ENCODE assay signal across 14 cellular contexts in genomic region chr7:36599645-36600313, GRCh38.
DNase-seq lines count a peak whose midpoint lies in the region; ATAC-seq and TF ChIP-seq lines count a peak whose summit lies in the region.
"Had no signal": no experiment of that assay in that cellular context is flagged by ENCODE, and none has a peak within 500 bp of the region (broad histone marks: within the 10 kb centered on the region; RNA-seq: fewer than 3 reads in every experiment).

No MANE protein-coding gene starts in this region.

- POLR2A ChIA-PET in activated naive CD8-positive, alpha-beta T cell treated with anti-CD3 and anti-CD28 coated beads, Interleukin-2, amount 10 ng/mL, durations not matched to agents 7 days and 5 days (lab: Charles Lee) = no interaction called here

- no peak overlapping the region for H3K4me3 Mint-ChIP-seq in activated naive CD8-positive, alpha-beta T cell
- H3K4me3 Mint-ChIP-seq in activated naive CD8-positive, alpha-beta T cell treated with anti-CD3 and anti-CD28 coated beads, Interleukin-2, amount 50 U/mL, for 24 hours = no peak overlapping the region
- no peak overlapping the region for H3K4me3 Mint-ChIP-seq in activated naive CD8-positive, alpha-beta T cell treated with anti-CD3 and anti-CD28 coated beads, Interleukin-2, amount 10 ng/mL, durations not matched to agents 7 days and 5 days
- H3K4me3 Mint-ChIP-seq: CD4-positive, alpha-beta T cell had no signal

- peak overlapping the region in 7 of 8 donors; percentile 17 to 91 (median 81) for H3K27ac ChIP-seq in spleen

- peaks cover 60% of the 10 kb centered on the region for H3K4me1 Mint-ChIP-seq in activated naive CD8-positive, alpha-beta T cell (ENCODE audit: low read depth)
- H3K4me1 Mint-ChIP-seq in activated naive CD8-positive, alpha-beta T cell treated with anti-CD3 and anti-CD28 coated beads, Interleukin-2, amount 50 U/mL, for 24 hours = peaks cover 52% of the 10 kb centered on the region
- H3K4me1 Mint-ChIP-seq in activated naive CD8-positive, alpha-beta T cell treated with anti-CD3 and anti-CD28 coated beads, Interleukin-2, amount 10 ng/mL, durations not matched to agents 7 days and 5 days = peaks cover 36% of the 10 kb centered on the region

- H3K36me3 Mint-ChIP-seq in activated naive CD8-positive, alpha-beta T cell = peaks cover 3% of the 10 kb centered on the region
- H3K36me3 Mint-ChIP-seq in activated naive CD8-positive, alpha-beta T cell treated with anti-CD3 and anti-CD28 coated beads, Interleukin-2, amount 50 U/mL, for 24 hours (ENCODE audit: low read depth) = no peaks in the 10 kb centered on the region
- peaks cover 6% of the 10 kb centered on the region for H3K36me3 Mint-ChIP-seq in activated naive CD8-positive, alpha-beta T cell treated with anti-CD3 and anti-CD28 coated beads, Interleukin-2, amount 10 ng/mL, durations not matched to agents 7 days and 5 days

- 82 to 94% (median 89%) methylated on average over 10 of the region's 10 CpGs for WGBS in spleen, 5 donors

- no peak for ATAC-seq in activated naive CD8-positive, alpha-beta T cell treated with anti-CD3 and anti-CD28 coated beads, Interleukin-2, amount 50 U/mL, for 24 hours
- no peak for ATAC-seq in activated naive CD8-positive, alpha-beta T cell treated with anti-CD3 and anti-CD28 coated beads, Interleukin-2, amount 10 ng/mL, durations not matched to agents 7 days and 5 days (ENCODE audit: low read depth)
- no peak for ATAC-seq in HG03025 (IDR thresholded peaks at IDR 0.05; ENCODE audit: low FRiP score, unreplicated experiment)
- ATAC-seq: PC-3 had no signal

- intact Hi-C loops in spleen (cut with DNase I; ENCODE audit: low total_unique reads) = no loop called here

- no peaks in the 10 kb centered on the region for H3K27me3 Mint-ChIP-seq in activated naive CD8-positive, alpha-beta T cell
- no peaks in the 10 kb centered on the region for H3K27me3 Mint-ChIP-seq in activated naive CD8-positive, alpha-beta T cell treated with anti-CD3 and anti-CD28 coated beads, Interleukin-2, amount 50 U/mL, for 24 hours
- H3K27me3 Mint-ChIP-seq in activated naive CD8-positive, alpha-beta T cell treated with anti-CD3 and anti-CD28 coated beads, Interleukin-2, amount 10 ng/mL, durations not matched to agents 7 days and 5 days = no peaks in the 10 kb centered on the region
- H3K27me3 Mint-ChIP-seq: CD4-positive, alpha-beta T cell had no signal

- no peak for DNase-seq in activated naive CD8-positive, alpha-beta T cell treated with anti-CD3 and anti-CD28 coated beads, Interleukin-2, amount 50 U/mL, for 24 hours
- no peak for DNase-seq in activated naive CD8-positive, alpha-beta T cell treated with anti-CD3 and anti-CD28 coated beads, Interleukin-2, amount 10 ng/mL, durations not matched to agents 7 days and 5 days
- DNase-seq in islet precursor cell (peak; percentile 37), spleen (no peak), NCI-H1694 treated with DMSO at 0.1 percent for 48 hours (lab: John Stamatoyannopoulos, UW) (no peak), NCI-H1092 treated with DMSO at 0.1 percent for 48 hours (lab: John Stamatoyannopoulos, UW) (no peak)
- DNase-seq: ACHN; CD4-positive, alpha-beta T cell; KG1; NCI-H1092; NCI-H1694; PC-3 had no signal

- H3K9me3 ChIP-seq in spleen = no peaks in the 10 kb centered on the region

- no peak for TF ChIP-seq CTCF in spleen (IDR thresholded peaks at IDR 0.05 in 8 of 11, conservative IDR thresholded peaks at IDR 0.05 in 3 of 11)

- peak overlapping the region in 3 of 8 donors; percentile 17 to 42 (median 22) for H3K4me3 ChIP-seq in spleen

- no peak for TF ChIP-seq POLR2A in spleen (IDR thresholded peaks at IDR 0.05)

- peaks cover 0 to 46% (median 2%) of the 10 kb centered on the region in 6 donors for H3K36me3 ChIP-seq in spleen

- peaks cover 0 to 42% (median 3%) of the 10 kb centered on the region in 6 donors for H3K4me1 ChIP-seq in spleen

- H3K27ac Mint-ChIP-seq in activated naive CD8-positive, alpha-beta T cell = peak overlapping the region; percentile 79
- H3K27ac Mint-ChIP-seq in activated naive CD8-positive, alpha-beta T cell treated with anti-CD3 and anti-CD28 coated beads, Interleukin-2, amount 50 U/mL, for 24 hours = no peak overlapping the region
- H3K27ac Mint-ChIP-seq in activated naive CD8-positive, alpha-beta T cell treated with anti-CD3 and anti-CD28 coated beads, Interleukin-2, amount 10 ng/mL, durations not matched to agents 7 days and 5 days = peak overlapping the region; percentile 14
- H3K27ac Mint-ChIP-seq: CD4-positive, alpha-beta T cell had no signal

- no peaks in the 10 kb centered on the region for H3K9me3 Mint-ChIP-seq in activated naive CD8-positive, alpha-beta T cell (ENCODE audit: low read depth)
- H3K9me3 Mint-ChIP-seq in activated naive CD8-positive, alpha-beta T cell treated with anti-CD3 and anti-CD28 coated beads, Interleukin-2, amount 50 U/mL, for 24 hours = no peaks in the 10 kb centered on the region
- H3K9me3 Mint-ChIP-seq in activated naive CD8-positive, alpha-beta T cell treated with anti-CD3 and anti-CD28 coated beads, Interleukin-2, amount 10 ng/mL, durations not matched to agents 7 days and 5 days = no peaks in the 10 kb centered on the region
- H3K9me3 Mint-ChIP-seq: CD4-positive, alpha-beta T cell had no signal

- H3K27me3 ChIP-seq in spleen (replicated peaks in 1 of 7) = no peaks in the 10 kb centered on the region
